Comparison of ENCODE assay signal across 1 cellular context in the genomic region with DNA sequence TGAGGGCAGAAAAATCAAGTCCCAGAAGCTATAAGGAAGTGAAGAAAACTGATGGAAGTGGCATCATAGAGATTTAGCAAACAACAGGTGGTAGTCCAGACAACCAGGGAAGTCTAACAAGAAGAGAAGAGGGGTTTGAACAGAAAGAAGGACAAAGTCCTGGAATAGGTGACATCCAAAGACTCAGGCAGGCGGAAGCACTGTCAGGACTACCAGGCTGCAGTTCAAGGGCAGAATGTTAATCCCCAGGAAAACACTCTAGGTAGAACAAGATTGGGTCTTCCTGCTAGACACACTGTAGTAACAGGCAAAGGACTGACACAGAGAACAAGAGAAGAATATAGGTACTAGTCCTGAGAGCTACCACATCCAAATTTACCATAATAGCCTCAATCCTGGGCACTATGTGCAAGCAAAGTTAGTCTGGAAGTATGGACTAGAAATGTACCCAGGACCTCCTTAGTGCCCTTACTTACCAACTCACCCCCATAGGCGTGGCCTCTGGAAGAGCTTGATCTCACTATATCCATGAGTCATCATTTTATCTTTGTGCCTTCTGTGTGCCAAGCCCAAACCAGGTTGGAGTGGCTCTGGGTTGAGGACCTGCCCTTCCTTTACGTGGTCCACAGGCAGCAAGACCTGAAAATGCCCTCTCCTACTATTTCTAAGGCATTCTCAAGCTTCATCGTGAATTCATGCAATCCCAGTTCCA.
A peak's percentile ranks its signal among the peaks of the same experiment; 100 is the strongest.
TF ChIP-seq lines count a peak whose summit lies in the region.

No MANE protein-coding gene starts in this region.

TF ChIP-seq in HepG2, 621 proteins besides CTCF, POLR2A, EP300 and RAD21 (continued from another document and continues in another):
- TF ChIP-seq CAMTA2 (CRISPR knock-in tag; IDR thresholded peaks at IDR 0.05; ENCODE audit: borderline replicate concordance) (no peak), RFX1 (IDR thresholded peaks at IDR 0.05) (peak; percentile 78), MEIS2 (CRISPR knock-in tag; IDR thresholded peaks at IDR 0.05) (peak; percentile 85), TARDBP (CRISPR knock-in tag; IDR thresholded peaks at IDR 0.05) (peak; percentile 60; the same call in 1 of the 2 replicates), IRF2 (CRISPR knock-in tag; IDR thresholded peaks at IDR 0.05) (peak; percentile 89; the same call in 1 of the 2 replicates), ZNF460 (CRISPR knock-in tag; IDR thresholded peaks at IDR 0.05; ENCODE audit: borderline replicate concordance) (no peak), NCOA2 (CRISPR knock-in tag; IDR thresholded peaks at IDR 0.05) (peak; percentile 83), ISL2 (CRISPR knock-in tag; IDR thresholded peaks at IDR 0.05) (peak; percentile 77), CCAR2 (optimal IDR thresholded peaks at IDR 0.05; ENCODE audit: low read depth, low read length) (no peak), KDM5B (CRISPR knock-in tag; IDR thresholded peaks at IDR 0.05; ENCODE audit: borderline replicate concordance) (no peak), TCF7L2 (IDR thresholded peaks at IDR 0.05; ENCODE audit: low read depth, low read length) (no peak), CREB1 (IDR thresholded peaks at IDR 0.05) (no peak), CREB1 (CRISPR knock-in tag; IDR thresholded peaks at IDR 0.05) (0 out of 2 replicates have a peak, but pooled peaks have one; percentile 40), ZNF775 (CRISPR knock-in tag; IDR thresholded peaks at IDR 0.05; ENCODE audit: borderline replicate concordance) (no peak), ZNF264 (CRISPR knock-in tag; IDR thresholded peaks at IDR 0.05) (peak; percentile 62; the same call in 1 of the 2 replicates), ZNF232 (CRISPR knock-in tag; IDR thresholded peaks at IDR 0.05; ENCODE audit: borderline replicate concordance) (no peak), ZBTB42 (CRISPR knock-in tag; IDR thresholded peaks at IDR 0.05) (no peak), NFKBIZ (CRISPR knock-in tag; IDR thresholded peaks at IDR 0.05) (0 out of 2 replicates have a peak, but pooled peaks have one; percentile 31), HDAC2 (CRISPR knock-in tag; IDR thresholded peaks at IDR 0.05) (peak; percentile 80), ZNF383 (CRISPR knock-in tag; IDR thresholded peaks at IDR 0.05; ENCODE audit: borderline replicate concordance) (no peak), CC2D1A (CRISPR knock-in tag; IDR thresholded peaks at IDR 0.05) (0 out of 2 replicates have a peak, but pooled peaks have one; percentile 63), ELF1 (CRISPR knock-in tag; IDR thresholded peaks at IDR 0.05) (peak; percentile 74), BCL6 (CRISPR knock-in tag; IDR thresholded peaks at IDR 0.05) (peak; percentile 94), ARHGAP35 (CRISPR knock-in tag; IDR thresholded peaks at IDR 0.05; ENCODE audit: borderline replicate concordance) (no peak), TGIF2 (CRISPR knock-in tag; IDR thresholded peaks at IDR 0.05) (no peak), ZNF12 (CRISPR knock-in tag; IDR thresholded peaks at IDR 0.05) (no peak), SMARCC2 (IDR thresholded peaks at IDR 0.05) (no peak), ZKSCAN8 (CRISPR knock-in tag; IDR thresholded peaks at IDR 0.05; ENCODE audit: borderline replicate concordance) (peak; percentile 82), STAT5B (CRISPR knock-in tag; IDR thresholded peaks at IDR 0.05) (no peak), ZNF780A (CRISPR knock-in tag; IDR thresholded peaks at IDR 0.05) (no peak), NFATC3 (CRISPR knock-in tag; IDR thresholded peaks at IDR 0.05) (no peak), NFRKB (IDR thresholded peaks at IDR 0.05) (no peak), ZNF781 (CRISPR knock-in tag; IDR thresholded peaks at IDR 0.05; ENCODE audit: borderline replicate concordance, not compliant biosample characterization) (no peak), JDP2 (CRISPR knock-in tag; IDR thresholded peaks at IDR 0.05; ENCODE audit: borderline replicate concordance) (no peak), ZBTB21 (CRISPR knock-in tag; IDR thresholded peaks at IDR 0.05) (no peak), TEAD3 (CRISPR knock-in tag; optimal IDR thresholded peaks at IDR 0.05; ENCODE audit: borderline replicate concordance) (peak; percentile 89), KDM3A (CRISPR knock-in tag; IDR thresholded peaks at IDR 0.05; ENCODE audit: low read depth) (no peak; the same call in 1 of the 2 replicates), SP4 (CRISPR knock-in tag; IDR thresholded peaks at IDR 0.05) (no peak), SYNCRIP (IDR thresholded peaks at IDR 0.05; ENCODE audit: insufficient read depth, low read depth, low read length) (no peak), PITX1 (CRISPR knock-in tag; IDR thresholded peaks at IDR 0.05) (peak; percentile 100), TBP (CRISPR knock-in tag; IDR thresholded peaks at IDR 0.05) (no peak)
- TF ChIP-seq, protein P1, sequence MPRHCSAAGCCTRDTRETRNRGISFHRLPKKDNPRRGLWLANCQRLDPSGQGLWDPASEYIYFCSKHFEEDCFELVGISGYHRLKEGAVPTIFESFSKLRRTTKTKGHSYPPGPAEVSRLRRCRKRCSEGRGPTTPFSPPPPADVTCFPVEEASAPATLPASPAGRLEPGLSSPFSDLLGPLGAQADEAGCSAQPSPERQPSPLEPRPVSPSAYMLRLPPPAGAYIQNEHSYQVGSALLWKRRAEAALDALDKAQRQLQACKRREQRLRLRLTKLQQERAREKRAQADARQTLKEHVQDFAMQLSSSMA (CRISPR knock-in tag; IDR thresholded peaks at IDR 0.05) = no peak
- TF ChIP-seq, protein P2, sequence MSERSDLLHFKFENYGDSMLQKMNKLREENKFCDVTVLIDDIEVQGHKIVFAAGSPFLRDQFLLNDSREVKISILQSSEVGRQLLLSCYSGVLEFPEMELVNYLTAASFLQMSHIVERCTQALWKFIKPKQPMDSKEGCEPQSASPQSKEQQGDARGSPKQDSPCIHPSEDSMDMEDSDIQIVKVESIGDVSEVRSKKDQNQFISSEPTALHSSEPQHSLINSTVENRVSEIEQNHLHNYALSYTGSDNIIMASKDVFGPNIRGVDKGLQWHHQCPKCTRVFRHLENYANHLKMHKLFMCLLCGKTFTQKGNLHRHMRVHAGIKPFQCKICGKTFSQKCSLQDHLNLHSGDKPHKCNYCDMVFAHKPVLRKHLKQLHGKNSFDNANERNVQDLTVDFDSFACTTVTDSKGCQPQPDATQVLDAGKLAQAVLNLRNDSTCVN (CRISPR knock-in tag; IDR thresholded peaks at IDR 0.05; ENCODE audit: borderline replicate concordance) = no peak
- TF ChIP-seq, protein P3, sequence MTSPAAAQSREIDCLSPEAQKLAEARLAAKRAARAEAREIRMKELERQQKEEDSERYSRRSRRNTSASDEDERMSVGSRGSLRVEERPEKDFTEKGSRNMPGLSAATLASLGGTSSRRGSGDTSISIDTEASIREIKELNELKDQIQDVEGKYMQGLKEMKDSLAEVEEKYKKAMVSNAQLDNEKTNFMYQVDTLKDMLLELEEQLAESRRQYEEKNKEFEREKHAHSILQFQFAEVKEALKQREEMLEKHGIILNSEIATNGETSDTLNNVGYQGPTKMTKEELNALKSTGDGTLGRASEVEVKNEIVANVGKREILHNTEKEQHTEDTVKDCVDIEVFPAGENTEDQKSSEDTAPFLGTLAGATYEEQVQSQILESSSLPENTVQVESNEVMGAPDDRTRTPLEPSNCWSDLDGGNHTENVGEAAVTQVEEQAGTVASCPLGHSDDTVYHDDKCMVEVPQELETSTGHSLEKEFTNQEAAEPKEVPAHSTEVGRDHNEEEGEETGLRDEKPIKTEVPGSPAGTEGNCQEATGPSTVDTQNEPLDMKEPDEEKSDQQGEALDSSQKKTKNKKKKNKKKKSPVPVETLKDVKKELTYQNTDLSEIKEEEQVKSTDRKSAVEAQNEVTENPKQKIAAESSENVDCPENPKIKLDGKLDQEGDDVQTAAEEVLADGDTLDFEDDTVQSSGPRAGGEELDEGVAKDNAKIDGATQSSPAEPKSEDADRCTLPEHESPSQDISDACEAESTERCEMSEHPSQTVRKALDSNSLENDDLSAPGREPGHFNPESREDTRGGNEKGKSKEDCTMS (CRISPR knock-in tag; conservative IDR thresholded peaks at IDR 0.05) = no peak
- TF ChIP-seq, protein P4, sequence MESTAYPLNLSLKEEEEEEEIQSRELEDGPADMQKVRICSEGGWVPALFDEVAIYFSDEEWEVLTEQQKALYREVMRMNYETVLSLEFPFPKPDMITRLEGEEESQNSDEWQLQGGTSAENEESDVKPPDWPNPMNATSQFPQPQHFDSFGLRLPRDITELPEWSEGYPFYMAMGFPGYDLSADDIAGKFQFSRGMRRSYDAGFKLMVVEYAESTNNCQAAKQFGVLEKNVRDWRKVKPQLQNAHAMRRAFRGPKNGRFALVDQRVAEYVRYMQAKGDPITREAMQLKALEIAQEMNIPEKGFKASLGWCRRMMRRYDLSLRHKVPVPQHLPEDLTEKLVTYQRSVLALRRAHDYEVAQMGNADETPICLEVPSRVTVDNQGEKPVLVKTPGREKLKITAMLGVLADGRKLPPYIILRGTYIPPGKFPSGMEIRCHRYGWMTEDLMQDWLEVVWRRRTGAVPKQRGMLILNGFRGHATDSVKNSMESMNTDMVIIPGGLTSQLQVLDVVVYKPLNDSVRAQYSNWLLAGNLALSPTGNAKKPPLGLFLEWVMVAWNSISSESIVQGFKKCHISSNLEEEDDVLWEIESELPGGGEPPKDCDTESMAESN (CRISPR knock-in tag; conservative IDR thresholded peaks at IDR 0.05) = 0 out of 2 replicates have a peak, but pooled peaks have one; percentile 33
- TF ChIP-seq, protein P5, sequence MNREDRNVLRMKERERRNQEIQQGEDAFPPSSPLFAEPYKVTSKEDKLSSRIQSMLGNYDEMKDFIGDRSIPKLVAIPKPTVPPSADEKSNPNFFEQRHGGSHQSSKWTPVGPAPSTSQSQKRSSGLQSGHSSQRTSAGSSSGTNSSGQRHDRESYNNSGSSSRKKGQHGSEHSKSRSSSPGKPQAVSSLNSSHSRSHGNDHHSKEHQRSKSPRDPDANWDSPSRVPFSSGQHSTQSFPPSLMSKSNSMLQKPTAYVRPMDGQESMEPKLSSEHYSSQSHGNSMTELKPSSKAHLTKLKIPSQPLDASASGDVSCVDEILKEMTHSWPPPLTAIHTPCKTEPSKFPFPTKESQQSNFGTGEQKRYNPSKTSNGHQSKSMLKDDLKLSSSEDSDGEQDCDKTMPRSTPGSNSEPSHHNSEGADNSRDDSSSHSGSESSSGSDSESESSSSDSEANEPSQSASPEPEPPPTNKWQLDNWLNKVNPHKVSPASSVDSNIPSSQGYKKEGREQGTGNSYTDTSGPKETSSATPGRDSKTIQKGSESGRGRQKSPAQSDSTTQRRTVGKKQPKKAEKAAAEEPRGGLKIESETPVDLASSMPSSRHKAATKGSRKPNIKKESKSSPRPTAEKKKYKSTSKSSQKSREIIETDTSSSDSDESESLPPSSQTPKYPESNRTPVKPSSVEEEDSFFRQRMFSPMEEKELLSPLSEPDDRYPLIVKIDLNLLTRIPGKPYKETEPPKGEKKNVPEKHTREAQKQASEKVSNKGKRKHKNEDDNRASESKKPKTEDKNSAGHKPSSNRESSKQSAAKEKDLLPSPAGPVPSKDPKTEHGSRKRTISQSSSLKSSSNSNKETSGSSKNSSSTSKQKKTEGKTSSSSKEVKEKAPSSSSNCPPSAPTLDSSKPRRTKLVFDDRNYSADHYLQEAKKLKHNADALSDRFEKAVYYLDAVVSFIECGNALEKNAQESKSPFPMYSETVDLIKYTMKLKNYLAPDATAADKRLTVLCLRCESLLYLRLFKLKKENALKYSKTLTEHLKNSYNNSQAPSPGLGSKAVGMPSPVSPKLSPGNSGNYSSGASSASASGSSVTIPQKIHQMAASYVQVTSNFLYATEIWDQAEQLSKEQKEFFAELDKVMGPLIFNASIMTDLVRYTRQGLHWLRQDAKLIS (CRISPR knock-in tag; IDR thresholded peaks at IDR 0.05) = no peak
- TF ChIP-seq, protein P6, sequence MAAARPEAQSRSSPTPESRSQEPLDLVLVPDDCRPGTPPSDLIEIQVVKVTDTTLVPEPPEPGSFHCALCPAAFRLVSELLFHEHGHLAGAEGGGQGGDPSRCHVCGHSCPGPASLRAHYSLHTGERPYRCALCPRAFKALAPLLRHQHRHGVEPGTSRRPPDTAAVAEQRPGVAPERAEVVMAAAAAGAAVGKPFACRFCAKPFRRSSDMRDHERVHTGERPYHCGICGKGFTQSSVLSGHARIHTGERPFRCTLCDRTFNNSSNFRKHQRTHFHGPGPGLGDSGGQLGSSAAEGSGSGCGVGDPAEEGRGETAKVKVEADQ (CRISPR knock-in tag; IDR thresholded peaks at IDR 0.05; ENCODE audit: borderline replicate concordance) = no peak
- TF ChIP-seq, protein P7, sequence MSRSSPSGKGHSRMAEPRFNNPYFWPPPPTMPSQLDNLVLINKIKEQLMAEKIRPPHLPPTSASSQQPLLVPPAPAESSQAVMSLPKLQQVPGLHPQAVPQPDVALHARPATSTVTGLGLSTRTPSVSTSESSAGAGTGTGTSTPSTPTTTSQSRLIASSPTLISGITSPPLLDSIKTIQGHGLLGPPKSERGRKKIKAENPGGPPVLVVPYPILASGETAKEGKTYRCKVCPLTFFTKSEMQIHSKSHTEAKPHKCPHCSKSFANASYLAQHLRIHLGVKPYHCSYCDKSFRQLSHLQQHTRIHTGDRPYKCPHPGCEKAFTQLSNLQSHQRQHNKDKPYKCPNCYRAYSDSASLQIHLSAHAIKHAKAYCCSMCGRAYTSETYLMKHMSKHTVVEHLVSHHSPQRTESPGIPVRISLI (CRISPR knock-in tag; IDR thresholded peaks at IDR 0.05; ENCODE audit: borderline replicate concordance) = 0 out of 2 replicates have a peak, but pooled peaks have one; percentile 16
- TF ChIP-seq, protein P8, sequence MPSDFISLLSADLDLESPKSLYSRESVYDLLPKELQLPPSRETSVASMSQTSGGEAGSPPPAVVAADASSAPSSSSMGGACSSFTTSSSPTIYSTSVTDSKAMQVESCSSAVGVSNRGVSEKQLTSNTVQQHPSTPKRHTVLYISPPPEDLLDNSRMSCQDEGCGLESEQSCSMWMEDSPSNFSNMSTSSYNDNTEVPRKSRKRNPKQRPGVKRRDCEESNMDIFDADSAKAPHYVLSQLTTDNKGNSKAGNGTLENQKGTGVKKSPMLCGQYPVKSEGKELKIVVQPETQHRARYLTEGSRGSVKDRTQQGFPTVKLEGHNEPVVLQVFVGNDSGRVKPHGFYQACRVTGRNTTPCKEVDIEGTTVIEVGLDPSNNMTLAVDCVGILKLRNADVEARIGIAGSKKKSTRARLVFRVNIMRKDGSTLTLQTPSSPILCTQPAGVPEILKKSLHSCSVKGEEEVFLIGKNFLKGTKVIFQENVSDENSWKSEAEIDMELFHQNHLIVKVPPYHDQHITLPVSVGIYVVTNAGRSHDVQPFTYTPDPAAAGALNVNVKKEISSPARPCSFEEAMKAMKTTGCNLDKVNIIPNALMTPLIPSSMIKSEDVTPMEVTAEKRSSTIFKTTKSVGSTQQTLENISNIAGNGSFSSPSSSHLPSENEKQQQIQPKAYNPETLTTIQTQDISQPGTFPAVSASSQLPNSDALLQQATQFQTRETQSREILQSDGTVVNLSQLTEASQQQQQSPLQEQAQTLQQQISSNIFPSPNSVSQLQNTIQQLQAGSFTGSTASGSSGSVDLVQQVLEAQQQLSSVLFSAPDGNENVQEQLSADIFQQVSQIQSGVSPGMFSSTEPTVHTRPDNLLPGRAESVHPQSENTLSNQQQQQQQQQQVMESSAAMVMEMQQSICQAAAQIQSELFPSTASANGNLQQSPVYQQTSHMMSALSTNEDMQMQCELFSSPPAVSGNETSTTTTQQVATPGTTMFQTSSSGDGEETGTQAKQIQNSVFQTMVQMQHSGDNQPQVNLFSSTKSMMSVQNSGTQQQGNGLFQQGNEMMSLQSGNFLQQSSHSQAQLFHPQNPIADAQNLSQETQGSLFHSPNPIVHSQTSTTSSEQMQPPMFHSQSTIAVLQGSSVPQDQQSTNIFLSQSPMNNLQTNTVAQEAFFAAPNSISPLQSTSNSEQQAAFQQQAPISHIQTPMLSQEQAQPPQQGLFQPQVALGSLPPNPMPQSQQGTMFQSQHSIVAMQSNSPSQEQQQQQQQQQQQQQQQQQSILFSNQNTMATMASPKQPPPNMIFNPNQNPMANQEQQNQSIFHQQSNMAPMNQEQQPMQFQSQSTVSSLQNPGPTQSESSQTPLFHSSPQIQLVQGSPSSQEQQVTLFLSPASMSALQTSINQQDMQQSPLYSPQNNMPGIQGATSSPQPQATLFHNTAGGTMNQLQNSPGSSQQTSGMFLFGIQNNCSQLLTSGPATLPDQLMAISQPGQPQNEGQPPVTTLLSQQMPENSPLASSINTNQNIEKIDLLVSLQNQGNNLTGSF (CRISPR knock-in tag; IDR thresholded peaks at IDR 0.05) = no peak
